Comparison of ENCODE assay signal across 8 cellular contexts in the genomic region with DNA sequence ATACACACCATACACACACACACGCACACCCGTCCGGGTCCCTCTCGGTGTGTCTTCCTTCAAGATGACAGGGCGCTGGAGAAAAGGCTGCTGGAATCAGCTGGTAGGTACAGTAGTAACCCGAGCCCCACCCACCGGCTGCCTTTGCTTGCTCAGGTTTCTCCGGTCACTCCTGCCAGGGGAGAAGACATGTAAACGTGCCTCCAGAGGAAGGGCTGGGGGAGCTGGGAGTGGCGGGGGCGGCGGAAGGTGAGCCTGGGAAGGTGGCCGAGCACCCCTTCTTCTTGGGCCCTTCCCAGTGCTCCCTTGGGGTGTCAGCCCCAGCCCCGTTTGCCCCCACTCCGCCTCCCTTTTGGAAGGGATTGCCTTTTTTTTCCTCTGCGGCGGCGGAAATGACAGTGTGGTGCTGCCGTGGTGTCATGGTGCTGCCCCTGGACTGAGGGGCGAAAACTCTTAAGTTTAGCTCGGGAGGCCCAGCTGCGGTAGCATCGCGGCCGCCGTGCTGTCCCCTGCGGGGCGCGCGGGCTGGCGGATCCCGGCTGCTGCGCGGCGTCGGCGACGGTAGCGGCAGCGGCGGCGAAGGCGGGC. TPM values are rescaled to one million over a fixed set of nuclear protein-coding genes. Genes with fewer than 3 reads are reported as not detected.
DNase-seq lines count a peak whose midpoint lies in the region; ATAC-seq and TF ChIP-seq lines count a peak whose summit lies in the region.

A gene with protein sequence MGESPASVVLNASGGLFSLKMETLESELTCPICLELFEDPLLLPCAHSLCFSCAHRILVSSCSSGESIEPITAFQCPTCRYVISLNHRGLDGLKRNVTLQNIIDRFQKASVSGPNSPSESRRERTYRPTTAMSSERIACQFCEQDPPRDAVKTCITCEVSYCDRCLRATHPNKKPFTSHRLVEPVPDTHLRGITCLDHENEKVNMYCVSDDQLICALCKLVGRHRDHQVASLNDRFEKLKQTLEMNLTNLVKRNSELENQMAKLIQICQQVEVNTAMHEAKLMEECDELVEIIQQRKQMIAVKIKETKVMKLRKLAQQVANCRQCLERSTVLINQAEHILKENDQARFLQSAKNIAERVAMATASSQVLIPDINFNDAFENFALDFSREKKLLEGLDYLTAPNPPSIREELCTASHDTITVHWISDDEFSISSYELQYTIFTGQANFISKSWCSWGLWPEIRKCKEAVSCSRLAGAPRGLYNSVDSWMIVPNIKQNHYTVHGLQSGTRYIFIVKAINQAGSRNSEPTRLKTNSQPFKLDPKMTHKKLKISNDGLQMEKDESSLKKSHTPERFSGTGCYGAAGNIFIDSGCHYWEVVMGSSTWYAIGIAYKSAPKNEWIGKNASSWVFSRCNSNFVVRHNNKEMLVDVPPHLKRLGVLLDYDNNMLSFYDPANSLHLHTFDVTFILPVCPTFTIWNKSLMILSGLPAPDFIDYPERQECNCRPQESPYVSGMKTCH (plus strand): TSS at position 169 of the 588 bp plus-strand sequence. CDS start 561 bp downstream, outside the sequence.

- no peaks in the 10 kb centered on the region for H3K27me3 ChIP-seq in Karpas-422 (ENCODE audit: low read length)
- H3K27me3 ChIP-seq in right lobe of liver, result no peaks in the 10 kb centered on the region

- H3K9me3 Mint-ChIP-seq in dendritic cell treated with granulocyte-macrophage colony-stimulating factor and Interleukin-4, amounts not matched to agents 40 ng/mL and 50 ng/mL, for 4 days, result no peaks in the 10 kb centered on the region

- no peaks in the 10 kb centered on the region for H3K9me2 ChIP-seq in Karpas-422 (replicated peaks; ENCODE audit: insufficient read depth, low read length)

- no peak within 1 kb of the TSS for H3K27ac ChIP-seq in Karpas-422 (ENCODE audit: low read length)
- peak within 1 kb of the TSS; percentile 75 to 86 (median 85) for H3K27ac ChIP-seq in right lobe of liver

- peaks cover 35% of the 10 kb centered on the region for H3K27me3 Mint-ChIP-seq in dendritic cell treated with granulocyte-macrophage colony-stimulating factor and Interleukin-4, amounts not matched to agents 40 ng/mL and 50 ng/mL, for 4 days

- H3K4me3 ChIP-seq in Karpas-422 (ENCODE audit: low read length) (peak within 1 kb of the TSS; percentile 60; the same call in 1 of the 2 replicates), right lobe of liver (peak within 1 kb of the TSS; percentile 44 to 60 (median 58))

- H3K4me1 ChIP-seq in Karpas-422 (ENCODE audit: low read length), result peaks cover 12% of the 10 kb centered on the region; the same call in 1 of the 2 replicates
- H3K4me1 ChIP-seq in right lobe of liver, result no peaks in the 10 kb centered on the region

- peak within 1 kb of the TSS; percentile 68 for H3K4me3 Mint-ChIP-seq in dendritic cell treated with granulocyte-macrophage colony-stimulating factor and Interleukin-4, amounts not matched to agents 40 ng/mL and 50 ng/mL, for 4 days

- 36% methylated on average over 20 of the region's 43 CpGs for WGBS in right lobe of liver (ENCODE audit: insufficient coverage, low coverage, low lambda C conversion rate, missing lambda C conversion rate)

- H2AFZ ChIP-seq in Karpas-422 (ENCODE audit: low read length), result peak within 1 kb of the TSS; percentile 43; the same call in 1 of the 2 replicates

- no peaks in the 10 kb centered on the region for H3K36me3 Mint-ChIP-seq in dendritic cell treated with granulocyte-macrophage colony-stimulating factor and Interleukin-4, amounts not matched to agents 40 ng/mL and 50 ng/mL, for 4 days (ENCODE audit: low read depth)

- intact Hi-C loops in dendritic cell treated with granulocyte-macrophage colony-stimulating factor and Interleukin-4, amounts not matched to agents 40 ng/mL and 50 ng/mL, for 4 days (cut with micrococcal nuclease), result no loop called here
- intact Hi-C loops in right lobe of liver (cut with DNase I), result no loop called here

- no peak for TF ChIP-seq POLR2A in right lobe of liver (IDR thresholded peaks at IDR 0.05)

- TF ChIP-seq CTCF in GM20000 (IDR thresholded peaks at IDR 0.05; ENCODE audit: extremely low read depth, missing control alignments) (no peak), right lobe of liver (IDR thresholded peaks at IDR 0.05) (no peak)

- H3K4me1 Mint-ChIP-seq in dendritic cell treated with granulocyte-macrophage colony-stimulating factor and Interleukin-4, amounts not matched to agents 40 ng/mL and 50 ng/mL, for 4 days (ENCODE audit: low read depth), result peaks cover 31% of the 10 kb centered on the region

- peak within 1 kb of the TSS; percentile 66 for H3K4me2 ChIP-seq in Karpas-422 (ENCODE audit: low read depth, low read length, poor library complexity, severe bottlenecking)

- H3K27ac Mint-ChIP-seq in dendritic cell treated with granulocyte-macrophage colony-stimulating factor and Interleukin-4, amounts not matched to agents 40 ng/mL and 50 ng/mL, for 4 days, result peak within 1 kb of the TSS; percentile 51

- peak; percentile 1 for DNase-seq in Ammon's horn (ENCODE audit: low spot score)
- peak; percentile 11 for DNase-seq in GM20000 (ENCODE audit: low spot score)
- DNase-seq in Karpas-422, result peak; percentile 45
- peak; percentile 26 for DNase-seq in activated CD4-positive, alpha-beta T cell treated with anti-CD3 and anti-CD28 coated beads for 1 hour
- peak; percentile 61 to 65 (median 63) for DNase-seq in right lobe of liver
- peak; percentile 31 to 39 for DNase-seq in stimulated activated CD4-positive, alpha-beta T cell treated with anti-CD3 and anti-CD28 coated beads, Interleukin-4, amount 100 ng/mL, for 4 hours
- DNase-seq in SKM-1 (lab: John Stamatoyannopoulos, UW; ENCODE audit: unreplicated experiment), result no peak

- peak within 1 kb of the TSS; percentile 33; the same call in 1 of the 2 replicates for H3K9ac ChIP-seq in Karpas-422 (ENCODE audit: low read length)

- H3K79me2 ChIP-seq in Karpas-422 (ENCODE audit: low read length), result no peaks in the 10 kb centered on the region

- H3K9me3 ChIP-seq in Karpas-422 (ENCODE audit: low read length) (no peaks in the 10 kb centered on the region), right lobe of liver (no peaks in the 10 kb centered on the region)

- H3K36me3 ChIP-seq in Karpas-422 (ENCODE audit: insufficient read depth, low read length), result no peaks in the 10 kb centered on the region
- no peaks in the 10 kb centered on the region for H3K36me3 ChIP-seq in right lobe of liver

- ATAC-seq in right lobe of liver, result peak; percentile 70 to 77 (median 72)

- H4K20me1 ChIP-seq in Karpas-422 (ENCODE audit: insufficient read depth, low read depth, low read length), result no peaks in the 10 kb centered on the region

RNA-seq across cellular contexts. Expression of the gene that starts here (rescaled TPM):
- total RNA-seq in Karpas-422 (2014; rRNA removed; shearing (Covaris generic); ENCODE audit: low replicate concordance), result 0.22 and 0.40 TPM in 2 replicates
- total RNA-seq in right lobe of liver, result 10 to 100 TPM in 4 of 6 experiments, 1 to 10 TPM in 2; 6.3 to 13.8 (median 11.8) TPM

Comparison
In these comparisons a context has a peak if more than half of its experiments do, and no peak if none do; other contexts are left out.
1. Peak in DNase-seq, H3K4me3 ChIP-seq, H3K9ac ChIP-seq and H3K4me2 ChIP-seq in Karpas-422; RNA of the gene not detected or under 1 TPM.